ENCODE assay signal across 1 cellular context in the genomic region with DNA sequence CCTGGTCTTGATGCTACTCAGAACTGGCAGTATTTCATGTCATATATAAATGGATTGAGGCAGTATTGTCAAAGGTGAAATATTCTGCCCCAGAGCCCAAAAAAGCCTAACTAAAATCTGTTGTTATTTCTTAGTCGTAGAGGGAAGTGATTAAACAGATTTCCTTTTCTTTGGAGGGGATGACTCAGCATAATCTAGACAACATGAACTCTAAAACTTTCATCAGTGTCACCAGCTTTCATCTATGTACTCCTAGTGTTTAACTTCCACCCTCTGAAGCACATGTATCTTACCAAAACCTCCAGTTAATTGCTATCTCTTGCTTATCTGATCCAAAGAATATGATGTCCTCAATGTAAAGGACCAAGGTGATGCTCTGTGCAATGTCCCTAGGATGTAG.
TF ChIP-seq lines count a peak whose summit lies in the region.

No MANE protein-coding gene starts in this region.

TF ChIP-seq in K562, 482 proteins besides CTCF, POLR2A, EP300 and RAD21 (continued from another document and continues in another):
- TF ChIP-seq, protein P1, sequence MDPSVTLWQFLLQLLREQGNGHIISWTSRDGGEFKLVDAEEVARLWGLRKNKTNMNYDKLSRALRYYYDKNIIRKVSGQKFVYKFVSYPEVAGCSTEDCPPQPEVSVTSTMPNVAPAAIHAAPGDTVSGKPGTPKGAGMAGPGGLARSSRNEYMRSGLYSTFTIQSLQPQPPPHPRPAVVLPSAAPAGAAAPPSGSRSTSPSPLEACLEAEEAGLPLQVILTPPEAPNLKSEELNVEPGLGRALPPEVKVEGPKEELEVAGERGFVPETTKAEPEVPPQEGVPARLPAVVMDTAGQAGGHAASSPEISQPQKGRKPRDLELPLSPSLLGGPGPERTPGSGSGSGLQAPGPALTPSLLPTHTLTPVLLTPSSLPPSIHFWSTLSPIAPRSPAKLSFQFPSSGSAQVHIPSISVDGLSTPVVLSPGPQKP (CRISPR knock-in tag; IDR thresholded peaks at IDR 0.05), result no peak
- TF ChIP-seq, protein P2, sequence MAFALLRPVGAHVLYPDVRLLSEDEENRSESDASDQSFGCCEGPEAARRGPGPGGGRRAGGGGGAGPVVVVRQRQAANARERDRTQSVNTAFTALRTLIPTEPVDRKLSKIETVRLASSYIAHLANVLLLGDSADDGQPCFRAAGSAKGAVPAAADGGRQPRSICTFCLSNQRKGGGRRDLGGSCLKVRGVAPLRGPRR (CRISPR knock-in tag; IDR thresholded peaks at IDR 0.05), result no peak
- TF ChIP-seq MAFG (tag; conservative IDR thresholded peaks at IDR 0.05) (peak; percentile 99), HNRNPLL (IDR thresholded peaks at IDR 0.05; ENCODE audit: low read depth, low read length, poor library complexity, severe bottlenecking) (no peak), ZNF134 (CRISPR knock-in tag; conservative IDR thresholded peaks at IDR 0.05) (no peak), FOXA3 (CRISPR knock-in tag; conservative IDR thresholded peaks at IDR 0.05 in 1 of 2, IDR thresholded peaks at IDR 0.05 in 1 of 2) (no peak), CREM (IDR thresholded peaks at IDR 0.05; ENCODE audit: low read depth) (no peak), ZC3H8 (IDR thresholded peaks at IDR 0.05) (no peak), HMG20B (CRISPR knock-in tag; IDR thresholded peaks at IDR 0.05) (no peak), MTF1 (CRISPR knock-in tag; IDR thresholded peaks at IDR 0.05; ENCODE audit: borderline replicate concordance) (no peak), CBFA2T3 (IDR thresholded peaks at IDR 0.05) (peak; percentile 58), ILK (tag; IDR thresholded peaks at IDR 0.05; ENCODE audit: borderline replicate concordance, low read depth) (no peak), ZNF354B (CRISPR knock-in tag; IDR thresholded peaks at IDR 0.05) (no peak), ZNF146 (CRISPR knock-in tag; IDR thresholded peaks at IDR 0.05; ENCODE audit: unreplicated experiment) (no peak), SMC3 (conservative IDR thresholded peaks at IDR 0.05; ENCODE audit: insufficient read depth, low read depth, low read length) (no peak), CBX2 (IDR thresholded peaks at IDR 0.05; ENCODE audit: insufficient read depth, low read length, poor library complexity, severe bottlenecking) (no peak), TAF1 (IDR thresholded peaks at IDR 0.05; ENCODE audit: control insufficient read depth, extremely low read depth, insufficient read depth, low read length, severe bottlenecking) (no peak), HOXB6 (CRISPR knock-in tag; IDR thresholded peaks at IDR 0.05; ENCODE audit: borderline replicate concordance) (no peak), HNRNPK (IDR thresholded peaks at IDR 0.05; ENCODE audit: low read depth, low read length, poor library complexity, severe bottlenecking) (no peak), NFRKB (IDR thresholded peaks at IDR 0.05; ENCODE audit: low read depth) (no peak), SIN3B (IDR thresholded peaks at IDR 0.05; ENCODE audit: low read depth) (no peak), ZNF253 (CRISPR knock-in tag; conservative IDR thresholded peaks at IDR 0.05) (no peak), ZNF274 (IDR thresholded peaks at IDR 0.05; ENCODE audit: borderline replicate concordance, low read depth, low read length) (no peak), HDAC8 (tag; IDR thresholded peaks at IDR 0.05) (no peak), PCBP1 (IDR thresholded peaks at IDR 0.05; ENCODE audit: low read depth, low read length, poor library complexity, severe bottlenecking) (no peak), NCOA4 (IDR thresholded peaks at IDR 0.05; ENCODE audit: partially characterized antibody) (no peak), ZSCAN29 (IDR thresholded peaks at IDR 0.05) (no peak), TARDBP (IDR thresholded peaks at IDR 0.05) (no peak), ZNF41 (CRISPR knock-in tag; conservative IDR thresholded peaks at IDR 0.05) (no peak), RHOXF2B (CRISPR knock-in tag; conservative IDR thresholded peaks at IDR 0.05) (no peak), ZNF165 (CRISPR knock-in tag; IDR thresholded peaks at IDR 0.05; ENCODE audit: borderline replicate concordance) (no peak)
- TF ChIP-seq, protein P3, sequence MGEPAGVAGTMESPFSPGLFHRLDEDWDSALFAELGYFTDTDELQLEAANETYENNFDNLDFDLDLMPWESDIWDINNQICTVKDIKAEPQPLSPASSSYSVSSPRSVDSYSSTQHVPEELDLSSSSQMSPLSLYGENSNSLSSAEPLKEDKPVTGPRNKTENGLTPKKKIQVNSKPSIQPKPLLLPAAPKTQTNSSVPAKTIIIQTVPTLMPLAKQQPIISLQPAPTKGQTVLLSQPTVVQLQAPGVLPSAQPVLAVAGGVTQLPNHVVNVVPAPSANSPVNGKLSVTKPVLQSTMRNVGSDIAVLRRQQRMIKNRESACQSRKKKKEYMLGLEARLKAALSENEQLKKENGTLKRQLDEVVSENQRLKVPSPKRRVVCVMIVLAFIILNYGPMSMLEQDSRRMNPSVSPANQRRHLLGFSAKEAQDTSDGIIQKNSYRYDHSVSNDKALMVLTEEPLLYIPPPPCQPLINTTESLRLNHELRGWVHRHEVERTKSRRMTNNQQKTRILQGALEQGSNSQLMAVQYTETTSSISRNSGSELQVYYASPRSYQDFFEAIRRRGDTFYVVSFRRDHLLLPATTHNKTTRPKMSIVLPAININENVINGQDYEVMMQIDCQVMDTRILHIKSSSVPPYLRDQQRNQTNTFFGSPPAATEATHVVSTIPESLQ (CRISPR knock-in tag; IDR thresholded peaks at IDR 0.05), result no peak
- TF ChIP-seq, protein P4, sequence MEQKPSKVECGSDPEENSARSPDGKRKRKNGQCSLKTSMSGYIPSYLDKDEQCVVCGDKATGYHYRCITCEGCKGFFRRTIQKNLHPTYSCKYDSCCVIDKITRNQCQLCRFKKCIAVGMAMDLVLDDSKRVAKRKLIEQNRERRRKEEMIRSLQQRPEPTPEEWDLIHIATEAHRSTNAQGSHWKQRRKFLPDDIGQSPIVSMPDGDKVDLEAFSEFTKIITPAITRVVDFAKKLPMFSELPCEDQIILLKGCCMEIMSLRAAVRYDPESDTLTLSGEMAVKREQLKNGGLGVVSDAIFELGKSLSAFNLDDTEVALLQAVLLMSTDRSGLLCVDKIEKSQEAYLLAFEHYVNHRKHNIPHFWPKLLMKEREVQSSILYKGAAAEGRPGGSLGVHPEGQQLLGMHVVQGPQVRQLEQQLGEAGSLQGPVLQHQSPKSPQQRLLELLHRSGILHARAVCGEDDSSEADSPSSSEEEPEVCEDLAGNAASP (IDR thresholded peaks at IDR 0.05), result no peak
- TF ChIP-seq, protein P5, sequence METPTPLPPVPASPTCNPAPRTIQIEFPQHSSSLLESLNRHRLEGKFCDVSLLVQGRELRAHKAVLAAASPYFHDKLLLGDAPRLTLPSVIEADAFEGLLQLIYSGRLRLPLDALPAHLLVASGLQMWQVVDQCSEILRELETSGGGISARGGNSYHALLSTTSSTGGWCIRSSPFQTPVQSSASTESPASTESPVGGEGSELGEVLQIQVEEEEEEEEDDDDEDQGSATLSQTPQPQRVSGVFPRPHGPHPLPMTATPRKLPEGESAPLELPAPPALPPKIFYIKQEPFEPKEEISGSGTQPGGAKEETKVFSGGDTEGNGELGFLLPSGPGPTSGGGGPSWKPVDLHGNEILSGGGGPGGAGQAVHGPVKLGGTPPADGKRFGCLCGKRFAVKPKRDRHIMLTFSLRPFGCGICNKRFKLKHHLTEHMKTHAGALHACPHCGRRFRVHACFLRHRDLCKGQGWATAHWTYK (CRISPR knock-in tag; IDR thresholded peaks at IDR 0.05), result no peak
- TF ChIP-seq, protein P6, sequence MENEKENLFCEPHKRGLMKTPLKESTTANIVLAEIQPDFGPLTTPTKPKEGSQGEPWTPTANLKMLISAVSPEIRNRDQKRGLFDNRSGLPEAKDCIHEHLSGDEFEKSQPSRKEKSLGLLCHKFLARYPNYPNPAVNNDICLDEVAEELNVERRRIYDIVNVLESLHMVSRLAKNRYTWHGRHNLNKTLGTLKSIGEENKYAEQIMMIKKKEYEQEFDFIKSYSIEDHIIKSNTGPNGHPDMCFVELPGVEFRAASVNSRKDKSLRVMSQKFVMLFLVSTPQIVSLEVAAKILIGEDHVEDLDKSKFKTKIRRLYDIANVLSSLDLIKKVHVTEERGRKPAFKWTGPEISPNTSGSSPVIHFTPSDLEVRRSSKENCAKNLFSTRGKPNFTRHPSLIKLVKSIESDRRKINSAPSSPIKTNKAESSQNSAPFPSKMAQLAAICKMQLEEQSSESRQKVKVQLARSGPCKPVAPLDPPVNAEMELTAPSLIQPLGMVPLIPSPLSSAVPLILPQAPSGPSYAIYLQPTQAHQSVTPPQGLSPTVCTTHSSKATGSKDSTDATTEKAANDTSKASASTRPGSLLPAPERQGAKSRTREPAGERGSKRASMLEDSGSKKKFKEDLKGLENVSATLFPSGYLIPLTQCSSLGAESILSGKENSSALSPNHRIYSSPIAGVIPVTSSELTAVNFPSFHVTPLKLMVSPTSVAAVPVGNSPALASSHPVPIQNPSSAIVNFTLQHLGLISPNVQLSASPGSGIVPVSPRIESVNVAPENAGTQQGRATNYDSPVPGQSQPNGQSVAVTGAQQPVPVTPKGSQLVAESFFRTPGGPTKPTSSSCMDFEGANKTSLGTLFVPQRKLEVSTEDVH (IDR thresholded peaks at IDR 0.05; ENCODE audit: low read depth, partially characterized antibody), result peak; percentile 32
- TF ChIP-seq, protein P7, sequence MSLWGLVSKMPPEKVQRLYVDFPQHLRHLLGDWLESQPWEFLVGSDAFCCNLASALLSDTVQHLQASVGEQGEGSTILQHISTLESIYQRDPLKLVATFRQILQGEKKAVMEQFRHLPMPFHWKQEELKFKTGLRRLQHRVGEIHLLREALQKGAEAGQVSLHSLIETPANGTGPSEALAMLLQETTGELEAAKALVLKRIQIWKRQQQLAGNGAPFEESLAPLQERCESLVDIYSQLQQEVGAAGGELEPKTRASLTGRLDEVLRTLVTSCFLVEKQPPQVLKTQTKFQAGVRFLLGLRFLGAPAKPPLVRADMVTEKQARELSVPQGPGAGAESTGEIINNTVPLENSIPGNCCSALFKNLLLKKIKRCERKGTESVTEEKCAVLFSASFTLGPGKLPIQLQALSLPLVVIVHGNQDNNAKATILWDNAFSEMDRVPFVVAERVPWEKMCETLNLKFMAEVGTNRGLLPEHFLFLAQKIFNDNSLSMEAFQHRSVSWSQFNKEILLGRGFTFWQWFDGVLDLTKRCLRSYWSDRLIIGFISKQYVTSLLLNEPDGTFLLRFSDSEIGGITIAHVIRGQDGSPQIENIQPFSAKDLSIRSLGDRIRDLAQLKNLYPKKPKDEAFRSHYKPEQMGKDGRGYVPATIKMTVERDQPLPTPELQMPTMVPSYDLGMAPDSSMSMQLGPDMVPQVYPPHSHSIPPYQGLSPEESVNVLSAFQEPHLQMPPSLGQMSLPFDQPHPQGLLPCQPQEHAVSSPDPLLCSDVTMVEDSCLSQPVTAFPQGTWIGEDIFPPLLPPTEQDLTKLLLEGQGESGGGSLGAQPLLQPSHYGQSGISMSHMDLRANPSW (CRISPR knock-in tag; IDR thresholded peaks at IDR 0.05), result no peak
- TF ChIP-seq, protein P8, sequence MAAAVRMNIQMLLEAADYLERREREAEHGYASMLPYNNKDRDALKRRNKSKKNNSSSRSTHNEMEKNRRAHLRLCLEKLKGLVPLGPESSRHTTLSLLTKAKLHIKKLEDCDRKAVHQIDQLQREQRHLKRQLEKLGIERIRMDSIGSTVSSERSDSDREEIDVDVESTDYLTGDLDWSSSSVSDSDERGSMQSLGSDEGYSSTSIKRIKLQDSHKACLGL (CRISPR knock-in tag; IDR thresholded peaks at IDR 0.05; ENCODE audit: borderline replicate concordance, poor library complexity, severe bottlenecking), result no peak
- TF ChIP-seq, protein P9, sequence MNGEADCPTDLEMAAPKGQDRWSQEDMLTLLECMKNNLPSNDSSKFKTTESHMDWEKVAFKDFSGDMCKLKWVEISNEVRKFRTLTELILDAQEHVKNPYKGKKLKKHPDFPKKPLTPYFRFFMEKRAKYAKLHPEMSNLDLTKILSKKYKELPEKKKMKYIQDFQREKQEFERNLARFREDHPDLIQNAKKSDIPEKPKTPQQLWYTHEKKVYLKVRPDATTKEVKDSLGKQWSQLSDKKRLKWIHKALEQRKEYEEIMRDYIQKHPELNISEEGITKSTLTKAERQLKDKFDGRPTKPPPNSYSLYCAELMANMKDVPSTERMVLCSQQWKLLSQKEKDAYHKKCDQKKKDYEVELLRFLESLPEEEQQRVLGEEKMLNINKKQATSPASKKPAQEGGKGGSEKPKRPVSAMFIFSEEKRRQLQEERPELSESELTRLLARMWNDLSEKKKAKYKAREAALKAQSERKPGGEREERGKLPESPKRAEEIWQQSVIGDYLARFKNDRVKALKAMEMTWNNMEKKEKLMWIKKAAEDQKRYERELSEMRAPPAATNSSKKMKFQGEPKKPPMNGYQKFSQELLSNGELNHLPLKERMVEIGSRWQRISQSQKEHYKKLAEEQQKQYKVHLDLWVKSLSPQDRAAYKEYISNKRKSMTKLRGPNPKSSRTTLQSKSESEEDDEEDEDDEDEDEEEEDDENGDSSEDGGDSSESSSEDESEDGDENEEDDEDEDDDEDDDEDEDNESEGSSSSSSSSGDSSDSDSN (IDR thresholded peaks at IDR 0.05; ENCODE audit: borderline replicate concordance in 1 of 2, low read depth in 2 of 2, low read length in 2 of 2), result no peak
- TF ChIP-seq, protein P10, sequence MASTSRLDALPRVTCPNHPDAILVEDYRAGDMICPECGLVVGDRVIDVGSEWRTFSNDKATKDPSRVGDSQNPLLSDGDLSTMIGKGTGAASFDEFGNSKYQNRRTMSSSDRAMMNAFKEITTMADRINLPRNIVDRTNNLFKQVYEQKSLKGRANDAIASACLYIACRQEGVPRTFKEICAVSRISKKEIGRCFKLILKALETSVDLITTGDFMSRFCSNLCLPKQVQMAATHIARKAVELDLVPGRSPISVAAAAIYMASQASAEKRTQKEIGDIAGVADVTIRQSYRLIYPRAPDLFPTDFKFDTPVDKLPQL (IDR thresholded peaks at IDR 0.05; ENCODE audit: extremely low read depth, insufficient read length), result no peak
- TF ChIP-seq, protein P11, sequence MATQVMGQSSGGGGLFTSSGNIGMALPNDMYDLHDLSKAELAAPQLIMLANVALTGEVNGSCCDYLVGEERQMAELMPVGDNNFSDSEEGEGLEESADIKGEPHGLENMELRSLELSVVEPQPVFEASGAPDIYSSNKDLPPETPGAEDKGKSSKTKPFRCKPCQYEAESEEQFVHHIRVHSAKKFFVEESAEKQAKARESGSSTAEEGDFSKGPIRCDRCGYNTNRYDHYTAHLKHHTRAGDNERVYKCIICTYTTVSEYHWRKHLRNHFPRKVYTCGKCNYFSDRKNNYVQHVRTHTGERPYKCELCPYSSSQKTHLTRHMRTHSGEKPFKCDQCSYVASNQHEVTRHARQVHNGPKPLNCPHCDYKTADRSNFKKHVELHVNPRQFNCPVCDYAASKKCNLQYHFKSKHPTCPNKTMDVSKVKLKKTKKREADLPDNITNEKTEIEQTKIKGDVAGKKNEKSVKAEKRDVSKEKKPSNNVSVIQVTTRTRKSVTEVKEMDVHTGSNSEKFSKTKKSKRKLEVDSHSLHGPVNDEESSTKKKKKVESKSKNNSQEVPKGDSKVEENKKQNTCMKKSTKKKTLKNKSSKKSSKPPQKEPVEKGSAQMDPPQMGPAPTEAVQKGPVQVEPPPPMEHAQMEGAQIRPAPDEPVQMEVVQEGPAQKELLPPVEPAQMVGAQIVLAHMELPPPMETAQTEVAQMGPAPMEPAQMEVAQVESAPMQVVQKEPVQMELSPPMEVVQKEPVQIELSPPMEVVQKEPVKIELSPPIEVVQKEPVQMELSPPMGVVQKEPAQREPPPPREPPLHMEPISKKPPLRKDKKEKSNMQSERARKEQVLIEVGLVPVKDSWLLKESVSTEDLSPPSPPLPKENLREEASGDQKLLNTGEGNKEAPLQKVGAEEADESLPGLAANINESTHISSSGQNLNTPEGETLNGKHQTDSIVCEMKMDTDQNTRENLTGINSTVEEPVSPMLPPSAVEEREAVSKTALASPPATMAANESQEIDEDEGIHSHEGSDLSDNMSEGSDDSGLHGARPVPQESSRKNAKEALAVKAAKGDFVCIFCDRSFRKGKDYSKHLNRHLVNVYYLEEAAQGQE (CRISPR knock-in tag; IDR thresholded peaks at IDR 0.05; ENCODE audit: low read depth), result no peak
